8 cellular contexts compared by ENCODE assay signal in the genomic region with DNA sequence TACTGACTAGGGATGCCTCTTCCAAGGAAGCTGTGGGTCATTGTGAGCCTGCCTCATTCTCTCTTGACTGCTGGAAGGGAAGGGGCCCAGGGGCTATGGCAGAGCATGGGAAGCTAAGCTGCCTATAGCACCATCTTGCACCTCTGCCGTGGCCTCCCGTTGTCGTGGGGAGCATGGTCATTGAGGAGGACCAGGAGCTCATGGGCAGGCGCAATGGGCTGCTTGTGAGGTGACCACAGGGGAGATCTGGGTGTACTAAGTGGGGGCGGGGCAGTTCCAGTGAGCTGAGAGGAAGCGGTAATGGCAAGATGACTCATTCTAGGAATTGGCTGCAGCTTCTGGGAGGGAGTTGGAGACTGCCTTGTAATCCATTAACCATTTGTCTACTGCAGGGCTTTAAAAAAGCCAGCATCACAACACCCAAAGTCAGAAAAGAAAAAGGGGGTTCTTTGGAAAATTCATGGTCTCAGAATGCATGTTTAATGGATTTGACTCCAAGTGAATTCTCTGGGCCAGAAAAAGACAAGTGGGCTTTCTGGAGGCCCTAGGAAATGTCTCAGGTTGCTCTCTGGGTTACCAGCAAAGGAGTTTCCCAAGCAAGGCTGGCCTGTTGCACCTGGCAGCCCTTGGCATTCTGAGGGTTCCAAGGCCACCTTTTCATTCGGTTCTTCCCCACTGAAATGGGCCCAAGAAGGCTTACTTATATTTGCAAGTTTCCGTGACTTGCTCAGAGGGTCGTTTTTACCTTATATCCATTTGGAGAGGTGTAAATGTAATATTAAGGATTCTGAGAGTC. TPM values are rescaled to one million over a fixed set of nuclear protein-coding genes. Genes with fewer than 3 reads are reported as not detected.
DNase-seq lines count a peak whose midpoint lies in the region; ATAC-seq and TF ChIP-seq lines count a peak whose summit lies in the region.

No MANE protein-coding gene starts in this region.

- no peak for TF ChIP-seq CTCF in PC-3 (conservative IDR thresholded peaks at IDR 0.05; ENCODE audit: low read depth, low read length)
- no peak for TF ChIP-seq CTCF in foreskin fibroblast (IDR thresholded peaks at IDR 0.05; ENCODE audit: low read depth, low read length)
- TF ChIP-seq CTCF in osteoblast (IDR thresholded peaks at IDR 0.05; ENCODE audit: extremely low read depth, low read depth, low read length): no peak
- TF ChIP-seq CTCF in upper lobe of right lung (IDR thresholded peaks at IDR 0.05): no peak

- POLR2A ChIA-PET in PC-3 (lab: Charles Lee; ENCODE audit: unreplicated experiment): interaction anchor here (0.6 to 1.1 kb wide), 5 partner anchors 87 to 196 kb away, joined by 3 to 4 read pairs (median 3); partner anchors contain the start of gene SMNDC1

- CTCF ChIA-PET in PC-3 (lab: Charles Lee): no interaction called here

- H3K4me3 ChIP-seq in PC-3 (ENCODE audit: low read length) (peak overlapping the region; percentile 96), foreskin fibroblast (ENCODE audit: low read depth in 1 of 2, low read length in 2 of 2) (peak overlapping the region; percentile 27 to 85), osteoblast (ENCODE audit: insufficient read depth, low read length) (peak overlapping the region; percentile 86), upper lobe of right lung (peak overlapping the region; percentile 88)

- H3K27me3 ChIP-seq in PC-3 (ENCODE audit: low read length) (no peaks in the 10 kb centered on the region), osteoblast (ENCODE audit: insufficient read depth, low read length) (no peaks in the 10 kb centered on the region), upper lobe of right lung (no peaks in the 10 kb centered on the region)

- H3K79me2 ChIP-seq in PC-3 (ENCODE audit: low read length) (peaks cover 96% of the 10 kb centered on the region), osteoblast (ENCODE audit: insufficient read depth, low read length) (peaks cover 93% of the 10 kb centered on the region)

- no peak overlapping the region for H2AFZ ChIP-seq in PC-3 (ENCODE audit: low read length)
- no peak overlapping the region for H2AFZ ChIP-seq in osteoblast (ENCODE audit: low read length)

- H3K9me2 ChIP-seq in PC-3 (replicated peaks; ENCODE audit: low read length): no peaks in the 10 kb centered on the region

- H3K4me1 ChIP-seq in PC-3 (ENCODE audit: insufficient read depth, low read length) (peaks cover 41% of the 10 kb centered on the region), osteoblast (ENCODE audit: insufficient read depth, low read length) (peaks cover 66% of the 10 kb centered on the region), upper lobe of right lung (peaks cover 84% of the 10 kb centered on the region)

- intact Hi-C loops in PC-3 (cut with micrococcal nuclease) (no loop called here), upper lobe of right lung (cut with DNase I) (no loop called here)

- H3F3A ChIP-seq in PC-3 (ENCODE audit: low read length, unreplicated experiment): no peaks in the 10 kb centered on the region

- ATAC-seq in PC-3 (peak; percentile 29), upper lobe of right lung (peak; percentile 59), HG03460 (IDR thresholded peaks at IDR 0.05; ENCODE audit: unreplicated experiment) (no peak)

- BruUV-seq in PC-3 (replicated peaks; lab: Mats Ljungman, UMichigan): no TSS peak

- H4K20me1 ChIP-seq in PC-3 (ENCODE audit: low read length): peaks cover 81% of the 10 kb centered on the region
- peaks cover 16% of the 10 kb centered on the region for H4K20me1 ChIP-seq in osteoblast (ENCODE audit: insufficient read depth, low read length)

- H3K36me3 ChIP-seq in PC-3 (ENCODE audit: low read depth, low read length) (peaks cover 79% of the 10 kb centered on the region), osteoblast (ENCODE audit: insufficient read depth, low read length) (peaks cover 17% of the 10 kb centered on the region), upper lobe of right lung (no peaks in the 10 kb centered on the region)

- H3K27ac ChIP-seq in PC-3 (ENCODE audit: low read length): peak overlapping the region; percentile 70
- peak overlapping the region; percentile 78 for H3K27ac ChIP-seq in osteoblast (ENCODE audit: low read depth, low read length)
- H3K27ac ChIP-seq in upper lobe of right lung: peak overlapping the region; percentile 63

- peak; percentile 38 for DNase-seq in D341Med (ENCODE audit: low spot score)
- peak; percentile 44 for DNase-seq in GOT3 (lab: John Stamatoyannopoulos, UW)
- peak; percentile 89 for DNase-seq in PC-3
- peak; percentile 87 for DNase-seq in activated effector memory CD4-positive, alpha-beta T cell treated with anti-CD3 and anti-CD28 coated beads, Interleukin-2, amount 50 U/mL, for 16 hours
- DNase-seq in foreskin fibroblast: peak; percentile 94 to 97
- peak; percentile 96 for DNase-seq in osteoblast (ENCODE audit: insufficient read length, low spot score, missing footprints)
- DNase-seq in upper lobe of right lung: peak; percentile 92

- H3K4me2 ChIP-seq in PC-3 (ENCODE audit: low read length): peak overlapping the region; percentile 87
- H3K4me2 ChIP-seq in osteoblast (ENCODE audit: insufficient read depth, low read length): peak overlapping the region; percentile 83

- H3K9ac ChIP-seq in PC-3 (ENCODE audit: low read length): peak overlapping the region; percentile 99

- H3K9me3 ChIP-seq in PC-3 (ENCODE audit: low read length): no peaks in the 10 kb centered on the region
- H3K9me3 ChIP-seq in osteoblast (ENCODE audit: low read depth, low read length): no peaks in the 10 kb centered on the region
- H3K9me3 ChIP-seq in upper lobe of right lung: no peaks in the 10 kb centered on the region

RNA-seq across cellular contexts. Expression of gene DUSP5, which starts 3.6 kb away (rescaled TPM):
- total RNA-seq in PC-3 (2014; rRNA removed) (205 and 206 TPM in 2 replicates), osteoblast (8.5 and 10.1 TPM in 2 replicates), upper lobe of right lung (24.0 TPM)

Comparison
In these comparisons a context has a peak if more than half of its experiments do, and no peak if none do; other contexts are left out.
1. DNase-seq: peak in every context shown above with its lines; median percentile 96 in osteoblast; 96 in foreskin fibroblast; 92 in upper lobe of right lung; 89 in PC-3; 87 in activated effector memory CD4-positive, alpha-beta T cell treated with anti-CD3 and anti-CD28 coated beads, Interleukin-2, amount 50 U/mL, for 16 hours; 44 in GOT3; 38 in D341Med.